21 cellular contexts compared by ENCODE assay signal in genomic region chr10:21423338-21423737, GRCh38.
DNase-seq lines count a peak whose midpoint lies in the region; ATAC-seq, FAIRE-seq and TF ChIP-seq lines count a peak whose summit lies in the region.
"Had no signal": no experiment of that assay in that cellular context is flagged by ENCODE, and none has a peak within 500 bp of the region (broad histone marks: within the 10 kb centered on the region; RNA-seq: fewer than 3 reads in every experiment).

No MANE protein-coding gene starts in this region.

- CTCF ChIA-PET in A673 (lab: Charles Lee) (interaction anchor here (0.7 kb wide), 3 partner anchors 70 to 531 kb away, joined by 3 to 5 read pairs (median 5); no protein-coding TSS in a partner anchor), Panc1 (lab: Charles Lee) (interaction anchor here (0.7 kb wide), 1 partner anchor 79 kb away, joined by 5 read pairs; no protein-coding TSS in a partner anchor), K562 (lab: Yijun Ruan, JAX; ENCODE audit: low intra/inter-chr PET ratio) (no interaction called here), SK-N-SH (lab: Yijun Ruan, JAX) (no interaction called here)

- H3K27ac Mint-ChIP-seq in GM23338, result no peak overlapping the region
- H3K27ac Mint-ChIP-seq: B cell; CD14-positive monocyte; CD4-positive, alpha-beta T cell; HFFc6 had no signal

- intact Hi-C loops in A673 (cut with micrococcal nuclease; ENCODE audit: unreplicated experiment), result no loop called here
- intact Hi-C loops in Panc1 (cut with micrococcal nuclease; ENCODE audit: unreplicated experiment), result no loop called here
- intact Hi-C loops in K562 (cut with micrococcal nuclease), result no loop called here

- TF ChIP-seq CTCF in A673 (conservative IDR thresholded peaks at IDR 0.05; ENCODE audit: low read depth, low read length) (no peak), GM23338 (conservative IDR thresholded peaks at IDR 0.05; ENCODE audit: low read depth in 2 of 2) (no peak), Panc1 (IDR thresholded peaks at IDR 0.05) (no peak), K562 (IDR thresholded peaks at IDR 0.05 in 2 of 3, conservative IDR thresholded peaks at IDR 0.05 in 1 of 3; ENCODE audit: insufficient read depth in 2 of 3, low read depth in 1 of 3, low read length in 3 of 3) (no peak), SK-N-SH (IDR thresholded peaks at IDR 0.05) (no peak)

- H3K27ac ChIP-seq in A673 (ENCODE audit: low read depth, low read length, poor library complexity, severe bottlenecking) (peak overlapping the region; percentile 92), GM23338 (ENCODE audit: low read depth) (no peak overlapping the region), Panc1 (ENCODE audit: low read length) (peak overlapping the region; percentile 68; the same call in 1 of the 2 replicates), K562 (ENCODE audit: extremely low read depth, low read depth, low read length) (no peak overlapping the region), SK-N-SH (ENCODE audit: low read depth in 2 of 2, low read length in 1 of 2) (no peak overlapping the region)
- H3K27ac ChIP-seq: BLaER1 had no signal

- H3K4me1 ChIP-seq in A673 (ENCODE audit: insufficient read depth, low read length, poor library complexity, severe bottlenecking) (peaks cover 30% of the 10 kb centered on the region), GM23338 (ENCODE audit: insufficient read depth) (peaks cover 2% of the 10 kb centered on the region; the same call in 1 of the 2 replicates), Panc1 (ENCODE audit: control insufficient read depth, insufficient read depth, low read length) (peaks cover 2% of the 10 kb centered on the region; the same call in 1 of the 2 replicates), K562 (replicated peaks in 1 of 2; ENCODE audit: control insufficient read depth in 2 of 2, insufficient read depth in 2 of 2, low read length in 2 of 2) (no peaks in the 10 kb centered on the region), SK-N-SH (ENCODE audit: control insufficient read depth in 1 of 2, insufficient read depth in 2 of 2, low read depth in 1 of 2, low read length in 1 of 2) (peaks cover 0 to 16% of the 10 kb centered on the region in 2 experiments; a peak in 2 of 4 replicates)
- H3K4me1 ChIP-seq: BLaER1 had no signal

- no peak overlapping the region for H3K9ac ChIP-seq in K562 (ENCODE audit: insufficient read depth in 1 of 2, low read depth in 2 of 2, low read length in 2 of 2)
- no peak overlapping the region for H3K9ac ChIP-seq in SK-N-SH
- H3K9ac ChIP-seq: BLaER1 had no signal

- no peak overlapping the region for H3K4me2 ChIP-seq in GM23338
- H3K4me2 ChIP-seq in K562 (ENCODE audit: insufficient read depth, low read length), result no peak overlapping the region
- H3K4me2 ChIP-seq in SK-N-SH, result no peak overlapping the region
- H3K4me2 ChIP-seq: BLaER1 had no signal

- DNase-seq in A673 (ENCODE audit: low spot score) (peak; percentile 85), GM23338 (ENCODE audit: low spot score) (no peak), Panc1 (ENCODE audit: low read depth, low spot score) (no peak), K562 (ENCODE audit: extremely low read depth in 1 of 4, low spot score in 3 of 4) (no peak), GDM1 (lab: John Stamatoyannopoulos, UW) (no peak), T-helper 2 cell (no peak), SK-N-SH (no peak)
- DNase-seq: CD4-positive, alpha-beta T cell; CD8-positive, alpha-beta memory T cell; DMS 273 treated with DMSO at 0.1 percent for 48 hours; DMS79 treated with DMSO at 0.1 percent for 48 hours; GOT3; H7; HFFc6 had no signal

- BruUV-seq in A673 (replicated peaks; lab: Mats Ljungman, UMichigan) (no TSS peak), Panc1 (replicated peaks; lab: Mats Ljungman, UMichigan) (no TSS peak), K562 (replicated peaks; lab: Mats Ljungman, UMichigan) (no TSS peak)

- H3F3A ChIP-seq in GM23338 (replicated peaks; ENCODE audit: low read depth) (peaks cover 13% of the 10 kb centered on the region; the same call in 1 of the 2 replicates), SK-N-SH (replicated peaks; ENCODE audit: insufficient read depth) (no peaks in the 10 kb centered on the region)

- peaks cover 23% of the 10 kb centered on the region for H3K36me3 Mint-ChIP-seq in GM23338 (ENCODE audit: low read depth)
- H3K36me3 Mint-ChIP-seq: CD14-positive monocyte; CD8-positive, alpha-beta memory T cell had no signal

- no peaks in the 10 kb centered on the region for H3K9me3 ChIP-seq in A673 (ENCODE audit: low read depth, low read length, poor library complexity, severe bottlenecking)
- no peaks in the 10 kb centered on the region for H3K9me3 ChIP-seq in Panc1 (ENCODE audit: control insufficient read depth, insufficient read depth, low read depth, low read length)
- H3K9me3 ChIP-seq in K562 (replicated peaks; ENCODE audit: control insufficient read depth, insufficient read depth, low read depth, low read length), result no peaks in the 10 kb centered on the region
- no peaks in the 10 kb centered on the region for H3K9me3 ChIP-seq in SK-N-SH

- in situ Hi-C loops in Panc1 (cut with HindIII; ENCODE audit: low pct_unique_long_range_greater_than_20kb, low sequenced_read_pairs) (no loop called here), K562 (cut with MboI) (no loop called here)

- TF ChIP-seq RAD21 in K562 (CRISPR knock-in tag; conservative IDR thresholded peaks at IDR 0.05 in 1 of 2, IDR thresholded peaks at IDR 0.05 in 1 of 2), result no peak
- no peak for TF ChIP-seq RAD21 in SK-N-SH (IDR thresholded peaks at IDR 0.05; ENCODE audit: low read length)

- no peak overlapping the region for H3K4me3 Mint-ChIP-seq in GM23338
- H3K4me3 Mint-ChIP-seq: B cell; CD14-positive monocyte; CD4-positive, alpha-beta T cell; CD8-positive, alpha-beta memory T cell; HFFc6 had no signal

- H3K36me3 ChIP-seq in A673 (ENCODE audit: insufficient read depth, low read length, poor library complexity, severe bottlenecking), result no peaks in the 10 kb centered on the region
- H3K36me3 ChIP-seq in GM23338 (ENCODE audit: insufficient read depth), result no peaks in the 10 kb centered on the region
- no peaks in the 10 kb centered on the region for H3K36me3 ChIP-seq in Panc1 (ENCODE audit: control insufficient read depth, insufficient read depth, low read length)
- H3K36me3 ChIP-seq in K562 (ENCODE audit: control insufficient read depth, insufficient read depth, low read length), result no peaks in the 10 kb centered on the region
- no peaks in the 10 kb centered on the region for H3K36me3 ChIP-seq in SK-N-SH (replicated peaks in 1 of 2; ENCODE audit: control insufficient read depth in 1 of 2, insufficient read depth in 2 of 2, low read length in 1 of 2)
- H3K36me3 ChIP-seq: BLaER1 had no signal

- H3K9me2 ChIP-seq in GM23338 (ENCODE audit: insufficient read depth), result no peaks in the 10 kb centered on the region
- no peaks in the 10 kb centered on the region for H3K9me2 ChIP-seq in SK-N-SH

- no peak for TF ChIP-seq POLR2A in K562 (conservative IDR thresholded peaks at IDR 0.05)

- H3K4me3 ChIP-seq in A673 (ENCODE audit: low read depth, low read length, poor library complexity, severe bottlenecking) (no peak overlapping the region), GM23338 (no peak overlapping the region), Panc1 (ENCODE audit: low read depth in 2 of 2, low read length in 2 of 2) (no peak overlapping the region), K562 (no peak overlapping the region), SK-N-SH (ENCODE audit: low read depth in 2 of 2, low read length in 1 of 2) (no peak overlapping the region)
- H3K4me3 ChIP-seq: BLaER1 had no signal

- no peak for ATAC-seq in GM23338
- no peak for ATAC-seq in Panc1
- ATAC-seq in K562, result no peak
- no peak for ATAC-seq in SK-N-SH treated with all-trans-retinoic acid at 6 μM for 48 hours
- ATAC-seq: HCT116 had no signal

- H3K27me3 ChIP-seq in A673 (replicated peaks; ENCODE audit: insufficient read depth, low read depth, low read length, poor library complexity), result no peaks in the 10 kb centered on the region
- no peaks in the 10 kb centered on the region for H3K27me3 ChIP-seq in GM23338 (ENCODE audit: insufficient read depth)
- no peaks in the 10 kb centered on the region for H3K27me3 ChIP-seq in Panc1 (ENCODE audit: control insufficient read depth, insufficient read depth, low read length)
- H3K27me3 ChIP-seq in K562 (ENCODE audit: control insufficient read depth in 2 of 2, insufficient read depth in 2 of 2, low read length in 2 of 2), result peaks cover 5 to 27% of the 10 kb centered on the region in 2 experiments; a peak in 4 of 5 replicates
- H3K27me3 ChIP-seq in SK-N-SH (ENCODE audit: insufficient read depth), result no peaks in the 10 kb centered on the region
- H3K27me3 ChIP-seq: BLaER1 had no signal

- no peak for FAIRE-seq in K562 (lab: Jason Lieb, UNC)
- FAIRE-seq: D721Med, GM12892 had no signal

- POLR2A ChIA-PET in A673 (lab: Charles Lee; ENCODE audit: low non-redundant PET) (interaction anchor here (0.6 to 0.7 kb wide), 2 partner anchors 69 to 356 kb away, joined by 3 to 4 read pairs; no protein-coding TSS in a partner anchor), Panc1 (lab: Charles Lee) (no interaction called here), K562 (lab: Yijun Ruan, JAX) (interaction anchor here (0.5 to 0.8 kb wide), 3 partner anchors 31 to 448 kb away, joined by 3 to 4 read pairs (median 3); no protein-coding TSS in a partner anchor), SK-N-SH (lab: Yijun Ruan, JAX) (interaction anchor here (0.7 kb wide), 1 partner anchor 27 kb away, joined by 4 read pairs; no protein-coding TSS in a partner anchor)

- H3K9me1 ChIP-seq in K562 (ENCODE audit: control insufficient read depth, insufficient read depth, low read length), result no peaks in the 10 kb centered on the region

- H3K79me2 ChIP-seq in GM23338 (replicated peaks; ENCODE audit: insufficient read depth), result no peaks in the 10 kb centered on the region
- H3K79me2 ChIP-seq in K562 (ENCODE audit: control insufficient read depth, insufficient read depth, low read length), result no peaks in the 10 kb centered on the region
- no peaks in the 10 kb centered on the region for H3K79me2 ChIP-seq in SK-N-SH (ENCODE audit: insufficient read depth)

- 7% methylated on average over 2 of the region's 2 CpGs for WGBS in K562 (ENCODE audit: insufficient coverage, low coverage, missing lambda C conversion rate)
- 88% methylated on average over 2 of the region's 2 CpGs for WGBS in SK-N-SH (ENCODE audit: low lambda C conversion rate)

- H4K20me1 ChIP-seq in GM23338 (replicated peaks; ENCODE audit: insufficient read depth) (no peaks in the 10 kb centered on the region), K562 (replicated peaks; ENCODE audit: control insufficient read depth, insufficient read depth, low read length) (no peaks in the 10 kb centered on the region), SK-N-SH (ENCODE audit: insufficient read depth) (no peaks in the 10 kb centered on the region)
- H4K20me1 ChIP-seq: BLaER1 had no signal

- H3K4me1 Mint-ChIP-seq in GM23338, result peaks cover 5% of the 10 kb centered on the region; the same call in 2 of the 3 replicates
- H3K4me1 Mint-ChIP-seq: B cell; CD14-positive monocyte; CD8-positive, alpha-beta memory T cell had no signal

- TF ChIP-seq EP300 in K562 (IDR thresholded peaks at IDR 0.05; ENCODE audit: low read length) (no peak), SK-N-SH (IDR thresholded peaks at IDR 0.05; ENCODE audit: borderline replicate concordance in 1 of 2, low read depth in 1 of 2, low read length in 1 of 2) (no peak)

- H2AFZ ChIP-seq in GM23338 (peak overlapping the region; percentile 80; the same call in 1 of the 2 replicates), K562 (ENCODE audit: low read depth, low read length) (no peak overlapping the region), SK-N-SH (ENCODE audit: low read depth) (no peak overlapping the region)

- H3K27me3 Mint-ChIP-seq in GM23338 (ENCODE audit: insufficient read depth, low read depth, poor library complexity), result peaks cover 8% of the 10 kb centered on the region
- H3K27me3 Mint-ChIP-seq: CD4-positive, alpha-beta T cell had no signal

- peaks cover 22% of the 10 kb centered on the region for H3K9me3 Mint-ChIP-seq in GM23338
- H3K9me3 Mint-ChIP-seq: CD8-positive, alpha-beta memory T cell had no signal

Comparison
In these comparisons a context has a peak if more than half of its experiments do, and no peak if none do; other contexts are left out.
1. H3K27ac ChIP-seq: peak in A673 (single experiment) and Panc1 (single experiment); none in GM23338 (single experiment), K562 (single experiment) and SK-N-SH (0 of 2).
2. CTCF ChIA-PET loops: an anchor here in A673 (0.7 kb wide) and Panc1 (0.7 kb wide); none called in K562 and SK-N-SH.